ENCODE assay signal across 11 cellular contexts in genomic region chr2:63790913-63791312, GRCh38.
DNase-seq lines count a peak whose midpoint lies in the region; ATAC-seq and TF ChIP-seq lines count a peak whose summit lies in the region.
"Had no signal": no experiment of that assay in that cellular context is flagged by ENCODE, and none has a peak within 500 bp of the region (broad histone marks: within the 10 kb centered on the region; RNA-seq: fewer than 3 reads in every experiment).

No MANE protein-coding gene starts in this region.

- no peak for TF ChIP-seq CTCF in HFF-Myc (IDR thresholded peaks at IDR 0.05; ENCODE audit: low read depth, low read length, missing control alignments)

- H3K9me3 ChIP-seq in adipocyte (ENCODE audit: control insufficient read depth, low read length), result no peaks in the 10 kb centered on the region
- H3K9me3 ChIP-seq: neutrophil had no signal

- peaks cover 63% of the 10 kb centered on the region for H3K4me1 ChIP-seq in adipocyte (ENCODE audit: control insufficient read depth, insufficient read depth, low read length)

- no peaks in the 10 kb centered on the region for H3K27me3 ChIP-seq in adipocyte (replicated peaks; ENCODE audit: control insufficient read depth, insufficient read depth, low read length)
- H3K27me3 ChIP-seq: neutrophil had no signal

- peak overlapping the region; percentile 35 for H3K9ac ChIP-seq in adipocyte (ENCODE audit: low read length)

- H3K36me3 ChIP-seq in adipocyte (ENCODE audit: control insufficient read depth, insufficient read depth, low read length, severe bottlenecking), result no peaks in the 10 kb centered on the region
- H3K36me3 ChIP-seq: neutrophil had no signal

- no peak overlapping the region for H3K4me3 ChIP-seq in HFF-Myc (replicated peaks; ENCODE audit: low read depth, low read length)
- H3K4me3 ChIP-seq in adipocyte (ENCODE audit: low read length), result peak overlapping the region; percentile 74

- ATAC-seq in activated CD4-positive, CD25-positive, alpha-beta regulatory T cell treated with anti-CD3 and anti-CD28 coated beads, Interleukin-2, amount 50 U/mL, for 24 hours, result no peak
- ATAC-seq in GM21528 (IDR thresholded peaks at IDR 0.05; ENCODE audit: low FRiP score, unreplicated experiment), result no peak
- ATAC-seq in HG02642 (IDR thresholded peaks at IDR 0.05; ENCODE audit: poor library complexity, unreplicated experiment), result no peak

- DNase-seq in HFF-Myc (ENCODE audit: extremely low read depth, low read depth) (peak; percentile 72), adipocyte (ENCODE audit: low read depth) (peak; percentile 93), iPS-NIHi7 (ENCODE audit: extremely low spot score) (peak; percentile 24), stromal cell of bone marrow (ENCODE audit: low read depth) (peak; percentile 69)
- DNase-seq: caudate nucleus, NCI-H446 treated with DMSO at 0.1 percent for 48 hours, T-helper 1 cell had no signal

Comparison
In these comparisons a context has a peak if more than half of its experiments do, and no peak if none do; other contexts are left out.
1. DNase-seq: peak in every context shown above with its lines; median percentile 93 in adipocyte; 72 in HFF-Myc; 69 in stromal cell of bone marrow; 24 in iPS-NIHi7.